8 cellular contexts compared by ENCODE assay signal in the genomic region with DNA sequence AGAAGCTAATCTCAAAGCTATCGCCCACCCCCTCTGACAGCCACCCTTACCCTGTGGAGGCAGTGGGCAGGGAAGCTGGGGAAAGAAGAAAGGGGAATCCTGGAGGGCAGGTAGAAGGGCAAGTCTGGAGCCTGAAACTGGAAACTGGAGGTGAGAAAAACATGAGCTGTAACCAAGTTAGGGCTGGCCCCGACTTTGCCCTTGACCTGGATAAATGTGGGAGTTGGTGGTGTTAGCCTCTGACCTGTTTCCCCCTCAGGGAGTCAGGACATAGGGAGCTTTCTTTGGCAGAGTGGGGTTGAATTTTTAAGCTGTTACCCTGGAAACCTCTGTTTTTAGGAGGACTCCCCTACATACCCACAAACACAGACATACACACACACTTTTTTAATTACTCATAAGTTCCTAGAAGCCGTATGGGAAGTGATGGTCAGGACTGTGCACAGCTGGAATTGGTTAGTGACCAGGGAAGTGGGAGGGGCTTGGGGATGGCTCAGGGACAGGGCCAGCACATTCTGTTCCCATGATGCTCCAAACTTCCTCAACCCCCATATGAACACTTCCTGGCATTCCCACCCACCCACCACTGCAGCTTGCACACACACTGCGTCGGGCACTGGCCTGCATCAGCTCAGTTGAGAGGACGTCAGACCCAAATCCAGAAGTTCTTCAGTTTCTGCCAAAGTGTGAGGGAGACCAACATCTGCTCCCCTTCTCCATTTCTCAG. TPM values are rescaled to one million over a fixed set of nuclear protein-coding genes. Genes with fewer than 3 reads are reported as not detected.
DNase-seq lines count a peak whose midpoint lies in the region; ATAC-seq and TF ChIP-seq lines count a peak whose summit lies in the region.

No MANE protein-coding gene starts in this region.

- ATAC-seq in HG02763 (IDR thresholded peaks at IDR 0.05; ENCODE audit: unreplicated experiment) (no peak), HG03571 (IDR thresholded peaks at IDR 0.05; ENCODE audit: unreplicated experiment) (no peak)

- H3K4me3 Mint-ChIP-seq in activated CD4-positive, alpha-beta memory T cell treated with anti-CD3 and anti-CD28 coated beads, Interleukin-2, amount 10 ng/mL, durations not matched to agents 7 days and 5 days = no peak overlapping the region

- DNase-seq in HS-5 (ENCODE audit: low read depth) (peak; percentile 97), glomerular endothelial cell (ENCODE audit: extremely low read depth, low read depth, low spot score) (peak; percentile 94), cortex of kidney (lab: John Stamatoyannopoulos, UW) (no peak), NCI-H1417 treated with DMSO at 0.1 percent for 48 hours (lab: John Stamatoyannopoulos, UW) (no peak)
- DNase-seq in activated CD4-positive, alpha-beta memory T cell treated with anti-CD3 and anti-CD28 coated beads, Interleukin-2, amount 10 ng/mL, durations not matched to agents 7 days and 5 days = no peak

- H3K9me3 Mint-ChIP-seq in activated CD4-positive, alpha-beta memory T cell treated with anti-CD3 and anti-CD28 coated beads, Interleukin-2, amount 10 ng/mL, durations not matched to agents 7 days and 5 days = no peaks in the 10 kb centered on the region

- H3K79me2 ChIP-seq in parathyroid adenoma = no peaks in the 10 kb centered on the region

- CTCF ChIA-PET in activated CD4-positive, alpha-beta memory T cell treated with anti-CD3 and anti-CD28 coated beads, Interleukin-2, amount 10 ng/mL, durations not matched to agents 7 days and 5 days (lab: Charles Lee) = interaction anchor here (1.0 to 1.6 kb wide), 3 partner anchors 18 to 182 kb away, joined by 3 to 4 read pairs (median 3); a partner anchor contains a TSS

- H3K36me3 ChIP-seq in parathyroid adenoma (ENCODE audit: control insufficient read depth, insufficient read depth, low read length) = no peaks in the 10 kb centered on the region

- H3K9ac ChIP-seq in parathyroid adenoma = no peak overlapping the region

- H3K27ac Mint-ChIP-seq in activated CD4-positive, alpha-beta memory T cell treated with anti-CD3 and anti-CD28 coated beads, Interleukin-2, amount 10 ng/mL, durations not matched to agents 7 days and 5 days = peak overlapping the region; percentile 11

- H3K4me1 Mint-ChIP-seq in activated CD4-positive, alpha-beta memory T cell treated with anti-CD3 and anti-CD28 coated beads, Interleukin-2, amount 10 ng/mL, durations not matched to agents 7 days and 5 days = peaks cover 14% of the 10 kb centered on the region

- no peak overlapping the region for H3K4me3 ChIP-seq in parathyroid adenoma (ENCODE audit: low read depth, low read length)

- no peaks in the 10 kb centered on the region for H3K27me3 ChIP-seq in parathyroid adenoma (ENCODE audit: control insufficient read depth, insufficient read depth, low read length)

- TF ChIP-seq CTCF in parathyroid adenoma (IDR thresholded peaks at IDR 0.05) = no peak

- no peaks in the 10 kb centered on the region for H3K36me3 Mint-ChIP-seq in activated CD4-positive, alpha-beta memory T cell treated with anti-CD3 and anti-CD28 coated beads, Interleukin-2, amount 10 ng/mL, durations not matched to agents 7 days and 5 days (ENCODE audit: low read depth)

- no peak overlapping the region for H3K4me2 ChIP-seq in parathyroid adenoma (ENCODE audit: low read length)

- H3K9me3 ChIP-seq in parathyroid adenoma (ENCODE audit: control insufficient read depth, low read length) = no peaks in the 10 kb centered on the region

- H3K27me3 Mint-ChIP-seq in activated CD4-positive, alpha-beta memory T cell treated with anti-CD3 and anti-CD28 coated beads, Interleukin-2, amount 10 ng/mL, durations not matched to agents 7 days and 5 days = peaks cover 14% of the 10 kb centered on the region

- H3K4me1 ChIP-seq in parathyroid adenoma = no peaks in the 10 kb centered on the region

- peak overlapping the region; percentile 79 for H3K27ac ChIP-seq in parathyroid adenoma

- H2AFZ ChIP-seq in parathyroid adenoma = peak overlapping the region; percentile 26

- POLR2A ChIA-PET in activated CD4-positive, alpha-beta memory T cell treated with anti-CD3 and anti-CD28 coated beads, Interleukin-2, amount 10 ng/mL, durations not matched to agents 7 days and 5 days (lab: Charles Lee) = interaction anchor here (1.0 to 2.2 kb wide), 4 partner anchors 11 to 18 kb away, joined by 3 to 12 read pairs (median 3); a partner anchor contains a TSS

RNA-seq across cellular contexts. Expression of a gene that starts 5.0 kb away (rescaled TPM):
- not detected for total RNA-seq in activated CD4-positive, alpha-beta memory T cell treated with anti-CD3 and anti-CD28 coated beads, Interleukin-2, amount 10 ng/mL, durations not matched to agents 7 days and 5 days
- total RNA-seq in glomerular endothelial cell = 0.99 and 5.6 TPM in 2 replicates

RNA-seq across cellular contexts. Expression of a gene that starts 18.4 kb away (rescaled TPM):
- total RNA-seq in activated CD4-positive, alpha-beta memory T cell treated with anti-CD3 and anti-CD28 coated beads, Interleukin-2, amount 10 ng/mL, durations not matched to agents 7 days and 5 days = 10 to 100 TPM; 32.3 to 32.5 TPM
- 25.1 and 43.9 TPM in 2 replicates for total RNA-seq in glomerular endothelial cell

RNA-seq across cellular contexts. Expression of a gene that starts 29.9 kb away (rescaled TPM):
- 10 to 100 TPM; 56.3 to 60.2 TPM for total RNA-seq in activated CD4-positive, alpha-beta memory T cell treated with anti-CD3 and anti-CD28 coated beads, Interleukin-2, amount 10 ng/mL, durations not matched to agents 7 days and 5 days
- 22.9 and 31.3 TPM in 2 replicates for total RNA-seq in glomerular endothelial cell

RNA-seq across cellular contexts. Expression of a gene that starts 30.2 kb away (rescaled TPM):
- 10 to 100 TPM; 88.3 to 88.6 TPM for total RNA-seq in activated CD4-positive, alpha-beta memory T cell treated with anti-CD3 and anti-CD28 coated beads, Interleukin-2, amount 10 ng/mL, durations not matched to agents 7 days and 5 days
- total RNA-seq in glomerular endothelial cell = 94.4 and 103 TPM in 2 replicates

Comparison
In these comparisons a context has a peak if more than half of its experiments do, and no peak if none do; other contexts are left out.
1. DNase-seq: peak in HS-5 (single experiment) and glomerular endothelial cell (single experiment); none in activated CD4-positive, alpha-beta memory T cell treated with anti-CD3 and anti-CD28 coated beads, Interleukin-2, amount 10 ng/mL, durations not matched to agents 7 days and 5 days (single experiment), cortex of kidney (single experiment) and NCI-H1417 treated with DMSO at 0.1 percent for 48 hours (single experiment).